In the genomic region with DNA sequence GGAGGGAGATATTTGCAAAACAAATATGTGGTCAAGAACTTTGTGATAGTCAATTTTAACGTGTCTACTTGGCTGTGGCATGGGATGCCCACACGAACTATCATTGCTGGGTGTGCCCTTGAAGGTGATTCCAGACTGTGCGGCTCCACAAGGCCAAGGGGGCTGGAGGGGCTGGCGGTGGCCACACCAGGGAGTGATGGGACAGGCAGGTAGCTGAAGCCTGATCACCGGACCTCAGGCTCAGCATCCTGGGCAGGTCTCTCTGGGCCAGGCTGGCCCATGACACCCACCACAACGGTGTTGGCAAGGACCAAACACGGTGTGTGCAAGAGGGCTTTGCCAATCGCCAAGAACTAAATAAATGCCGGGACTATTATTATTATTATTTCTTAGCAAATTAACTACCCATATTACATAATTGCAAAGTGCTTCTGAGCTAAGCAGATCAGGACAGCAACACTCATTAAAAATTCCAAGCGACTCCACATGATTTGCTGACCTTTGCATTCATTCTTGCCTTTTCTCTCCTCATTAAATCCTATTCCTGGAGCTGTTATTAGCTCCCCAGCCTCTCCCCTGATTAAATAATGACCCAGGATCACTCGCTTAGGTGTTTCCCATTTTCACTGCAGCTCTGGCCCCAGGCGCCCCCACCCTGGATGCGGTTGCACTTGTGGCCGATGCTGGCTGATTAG, we compare ENCODE assay signal across 16 cellular contexts.
"Had no signal": no experiment of that assay in that cellular context is flagged by ENCODE, and none has a peak within 500 bp of the region (broad histone marks: within the 10 kb centered on the region; RNA-seq: fewer than 3 reads in every experiment).

No MANE protein-coding gene starts in this region.

- H3K9me3 ChIP-seq: colonic mucosa, esophagus squamous epithelium, heart left ventricle, neutrophil, uterus had no signal

- H3K36me3 Mint-ChIP-seq: naive thymus-derived CD4-positive, alpha-beta T cell had no signal

- H3K4me1 Mint-ChIP-seq: nephron progenitor cell had no signal

- H3K27ac ChIP-seq: colonic mucosa, esophagus squamous epithelium, heart left ventricle, neutrophil, uterus had no signal

- H3K36me3 ChIP-seq: colonic mucosa, esophagus squamous epithelium, heart left ventricle, neutrophil, uterus had no signal

- H3K4me1 ChIP-seq: colonic mucosa, heart left ventricle, uterus had no signal

- H3K4me3 Mint-ChIP-seq: naive thymus-derived CD4-positive, alpha-beta T cell; nephron progenitor cell had no signal

- H3K27ac Mint-ChIP-seq: naive thymus-derived CD4-positive, alpha-beta T cell; nephron progenitor cell had no signal

- ATAC-seq: heart left ventricle; naive thymus-derived CD4-positive, alpha-beta T cell had no signal

- H3K27me3 ChIP-seq: colonic mucosa, uterus had no signal

- DNase-seq: colonic mucosa; dermis blood vessel endothelial cell; esophagus squamous epithelium; foreskin fibroblast; heart left ventricle; hippocampal formation; kidney glomerular epithelial cell; mammary epithelial cell; naive thymus-derived CD4-positive, alpha-beta T cell; nephron progenitor cell; small intestine; stimulated activated CD4-positive, alpha-beta T cell treated with anti-CD3 and anti-CD28 coated beads, Interleukin-2, amount 100 ng/mL, for 48 hours; stimulated activated naive CD4-positive, alpha-beta T cell treated with Interleukin-2 at 50 U/mL for 16 hours; trophoblast cell; uterus had no signal

- H3K9me3 Mint-ChIP-seq: naive thymus-derived CD4-positive, alpha-beta T cell had no signal

- H3K4me3 ChIP-seq: colonic mucosa, esophagus squamous epithelium, heart left ventricle, uterus had no signal

- FAIRE-seq: small intestine had no signal
